Comparison of ENCODE assay signal across 13 cellular contexts in genomic region chr10:13984647-13985155, GRCh38.
DNase-seq lines count a peak whose midpoint lies in the region; ATAC-seq and TF ChIP-seq lines count a peak whose summit lies in the region.
"Had no signal": no experiment of that assay in that cellular context is flagged by ENCODE, and none has a peak within 500 bp of the region (broad histone marks: within the 10 kb centered on the region; RNA-seq: fewer than 3 reads in every experiment).

No MANE protein-coding gene starts in this region.

- H3K27me3 Mint-ChIP-seq in activated T-cell treated with anti-CD3 and anti-CD28 coated beads, Interleukin-2, amount 50 U/mL, for 72 hours (ENCODE audit: low read depth): no peaks in the 10 kb centered on the region

- no peak for TF ChIP-seq CTCF in SK-N-SH (IDR thresholded peaks at IDR 0.05)
- TF ChIP-seq CTCF in fibroblast of mammary gland (conservative IDR thresholded peaks at IDR 0.05; ENCODE audit: control insufficient read depth, insufficient read depth, low read depth, low read length): no peak

- peaks cover 11% of the 10 kb centered on the region for H3K4me1 Mint-ChIP-seq in activated T-cell treated with anti-CD3 and anti-CD28 coated beads, Interleukin-2, amount 50 U/mL, for 72 hours (ENCODE audit: low read depth)
- H3K4me1 Mint-ChIP-seq in stimulated activated effector memory CD8-positive, alpha-beta T cell treated with anti-CD3 and anti-CD28 coated beads, Interleukin-12 subunit alpha, Interleukin-12 subunit beta, amount 100 ng/mL, for 72 hours: peaks cover 6% of the 10 kb centered on the region

- no peak for TF ChIP-seq RAD21 in SK-N-SH (IDR thresholded peaks at IDR 0.05; ENCODE audit: low read length)

- no peaks in the 10 kb centered on the region for H4K20me1 ChIP-seq in SK-N-SH (ENCODE audit: insufficient read depth)

- H2AFZ ChIP-seq in SK-N-SH (ENCODE audit: low read depth): no peak overlapping the region

- H3K9me3 Mint-ChIP-seq in activated T-cell treated with anti-CD3 and anti-CD28 coated beads, Interleukin-2, amount 50 U/mL, for 72 hours: peaks cover 0 to 1% of the 10 kb centered on the region in 2 donors
- H3K9me3 Mint-ChIP-seq in stimulated activated effector memory CD8-positive, alpha-beta T cell treated with anti-CD3 and anti-CD28 coated beads, Interleukin-12 subunit alpha, Interleukin-12 subunit beta, amount 100 ng/mL, for 72 hours: no peaks in the 10 kb centered on the region
- H3K9me3 Mint-ChIP-seq: dendritic cell treated with granulocyte-macrophage colony-stimulating factor and Interleukin-4, amounts not matched to agents 40 ng/mL and 50 ng/mL, for 4 days had no signal

- H3K27me3 ChIP-seq in SK-N-SH (ENCODE audit: insufficient read depth) (no peaks in the 10 kb centered on the region), SJCRH30 (no peaks in the 10 kb centered on the region)
- H3K27me3 ChIP-seq: pancreas had no signal

- H3K36me3 ChIP-seq in SK-N-SH (replicated peaks in 1 of 2; ENCODE audit: control insufficient read depth in 1 of 2, insufficient read depth in 2 of 2, low read length in 1 of 2) (no peaks in the 10 kb centered on the region), SJCRH30 (no peaks in the 10 kb centered on the region)
- H3K36me3 ChIP-seq: pancreas had no signal

- peak in 1 of 2 experiments; percentile 77; a peak in 1 of 4 replicates for TF ChIP-seq EP300 in SK-N-SH (IDR thresholded peaks at IDR 0.05; ENCODE audit: borderline replicate concordance in 1 of 2, low read depth in 1 of 2, low read length in 1 of 2)

- ATAC-seq in activated T-cell treated with anti-CD3 and anti-CD28 coated beads, Interleukin-2, amount 50 U/mL, for 72 hours (replicated peaks in 1 of 2): peak; percentile 55 to 76
- ATAC-seq in stimulated activated effector memory CD8-positive, alpha-beta T cell treated with anti-CD3 and anti-CD28 coated beads, Interleukin-12 subunit alpha, Interleukin-12 subunit beta, amount 100 ng/mL, for 72 hours: peak; percentile 75
- ATAC-seq in GM21390 (IDR thresholded peaks at IDR 0.05; ENCODE audit: unreplicated experiment): no peak
- ATAC-seq: pancreas had no signal

- H3K4me1 ChIP-seq in SK-N-SH (ENCODE audit: control insufficient read depth in 1 of 2, insufficient read depth in 2 of 2, low read depth in 1 of 2, low read length in 1 of 2) (peaks cover 0 to 19% of the 10 kb centered on the region in 2 experiments), SJCRH30 (peaks cover 11% of the 10 kb centered on the region)
- H3K4me1 ChIP-seq: pancreas had no signal

- CTCF ChIA-PET in SK-N-SH (lab: Yijun Ruan, JAX): interaction anchor here (1.1 kb wide), 1 partner anchor 196 kb away, joined by 3 read pairs; no protein-coding TSS in a partner anchor

- no peak for DNase-seq in activated T-cell treated with anti-CD3 and anti-CD28 coated beads, Interleukin-2, amount 50 U/mL, for 72 hours
- no peak for DNase-seq in activated T-cell treated with anti-CD3 and anti-CD28 coated beads for 4 hours
- DNase-seq in SK-N-SH: no peak
- peak; percentile 99 for DNase-seq in fibroblast of mammary gland (ENCODE audit: low read depth)
- DNase-seq in stimulated activated effector memory CD8-positive, alpha-beta T cell treated with anti-CD3 and anti-CD28 coated beads, Interleukin-12 subunit alpha, Interleukin-12 subunit beta, amount 100 ng/mL, for 72 hours (ENCODE audit: low spot score in 2 of 2): no peak
- DNase-seq in SJCRH30: no peak
- DNase-seq in NK-92 treated with Interleukin-12 subunit alpha and Interleukin-12 subunit beta, amount 100 ng/mL, for 24 hours (lab: John Stamatoyannopoulos, UW): no peak
- DNase-seq: NCI-H146; pancreas; stimulated activated CD4-positive, alpha-beta T cell treated with anti-CD3 and anti-CD28 coated beads, Interleukin-2, amount 100 ng/mL, for 48 hours; substantia nigra had no signal

- POLR2A ChIA-PET in SK-N-SH (lab: Yijun Ruan, JAX): no interaction called here

- peak overlapping the region; percentile 36; the same call in 1 of the 2 replicates for H3K4me2 ChIP-seq in SK-N-SH

- no peaks in the 10 kb centered on the region for H3K36me3 Mint-ChIP-seq in activated T-cell treated with anti-CD3 and anti-CD28 coated beads, Interleukin-2, amount 50 U/mL, for 72 hours (ENCODE audit: insufficient read depth in 2 of 2)
- H3K36me3 Mint-ChIP-seq in stimulated activated effector memory CD8-positive, alpha-beta T cell treated with anti-CD3 and anti-CD28 coated beads, Interleukin-12 subunit alpha, Interleukin-12 subunit beta, amount 100 ng/mL, for 72 hours: no peaks in the 10 kb centered on the region

- H3K79me2 ChIP-seq in SK-N-SH (ENCODE audit: insufficient read depth): peaks cover 12% of the 10 kb centered on the region

- H3K4me3 Mint-ChIP-seq in activated T-cell treated with anti-CD3 and anti-CD28 coated beads, Interleukin-2, amount 50 U/mL, for 72 hours: no peak overlapping the region
- no peak overlapping the region for H3K4me3 Mint-ChIP-seq in stimulated activated effector memory CD8-positive, alpha-beta T cell treated with anti-CD3 and anti-CD28 coated beads, Interleukin-12 subunit alpha, Interleukin-12 subunit beta, amount 100 ng/mL, for 72 hours
- H3K4me3 Mint-ChIP-seq: dendritic cell treated with granulocyte-macrophage colony-stimulating factor and Interleukin-4, amounts not matched to agents 40 ng/mL and 50 ng/mL, for 4 days had no signal

- 16% methylated on average over 4 of the region's 7 CpGs for WGBS in SK-N-SH (ENCODE audit: low lambda C conversion rate)

- H3K9me3 ChIP-seq in SK-N-SH: no peaks in the 10 kb centered on the region
- H3K9me3 ChIP-seq in SJCRH30 (replicated peaks): no peaks in the 10 kb centered on the region
- H3K9me3 ChIP-seq: pancreas had no signal

- peak overlapping the region in 1 of 2 experiments; percentile 90; a peak in 2 of 4 replicates for H3K27ac ChIP-seq in SK-N-SH (ENCODE audit: low read depth in 2 of 2, low read length in 1 of 2)
- H3K27ac ChIP-seq in SJCRH30: no peak overlapping the region
- H3K27ac ChIP-seq: pancreas had no signal

- H3K4me3 ChIP-seq in SK-N-SH (ENCODE audit: low read depth in 2 of 2, low read length in 1 of 2) (no peak overlapping the region), fibroblast of mammary gland (ENCODE audit: control insufficient read depth, low read depth, low read length) (no peak overlapping the region), SJCRH30 (no peak overlapping the region)
- H3K4me3 ChIP-seq: pancreas had no signal

- no peak overlapping the region for H3K27ac Mint-ChIP-seq in activated T-cell treated with anti-CD3 and anti-CD28 coated beads, Interleukin-2, amount 50 U/mL, for 72 hours
- no peak overlapping the region for H3K27ac Mint-ChIP-seq in stimulated activated effector memory CD8-positive, alpha-beta T cell treated with anti-CD3 and anti-CD28 coated beads, Interleukin-12 subunit alpha, Interleukin-12 subunit beta, amount 100 ng/mL, for 72 hours
- H3K27ac Mint-ChIP-seq: dendritic cell treated with granulocyte-macrophage colony-stimulating factor and Interleukin-4, amounts not matched to agents 40 ng/mL and 50 ng/mL, for 4 days had no signal

- H3K9me2 ChIP-seq in SK-N-SH: no peaks in the 10 kb centered on the region

- peak overlapping the region; percentile 52; the same call in 1 of the 2 replicates for H3K9ac ChIP-seq in SK-N-SH

- H3F3A ChIP-seq in SK-N-SH (replicated peaks; ENCODE audit: insufficient read depth): peaks cover 37% of the 10 kb centered on the region

TF ChIP-seq in SK-N-SH, 30 proteins besides CTCF, POLR2A, EP300 and RAD21 (continues in another document):
- TF ChIP-seq GATA2 (CRISPR knock-in tag; IDR thresholded peaks at IDR 0.05) (no peak), RXRA (IDR thresholded peaks at IDR 0.05; ENCODE audit: borderline replicate concordance, low read depth) (peak; percentile 54; the same call in 1 of the 2 replicates), MAX (IDR thresholded peaks at IDR 0.05; ENCODE audit: low read depth) (no peak), GABPA (IDR thresholded peaks at IDR 0.05; ENCODE audit: low read depth) (no peak), YY1 (IDR thresholded peaks at IDR 0.05; ENCODE audit: low read depth) (no peak), TEAD4 (IDR thresholded peaks at IDR 0.05; ENCODE audit: borderline replicate concordance, insufficient read depth) (peak; percentile 48; the same call in 1 of the 2 replicates), POLR2AphosphoS5 (IDR thresholded peaks at IDR 0.05; ENCODE audit: low read depth, low read length) (no peak; the same call in 1 of the 2 replicates), ZBTB33 (IDR thresholded peaks at IDR 0.05; ENCODE audit: borderline replicate concordance, low read depth) (peak; percentile 43; the same call in 1 of the 2 replicates), TAF1 (IDR thresholded peaks at IDR 0.05; ENCODE audit: borderline replicate concordance, low read depth, low read length) (no peak), FOXJ3 (CRISPR knock-in tag; IDR thresholded peaks at IDR 0.05) (no peak), SMC3 (IDR thresholded peaks at IDR 0.05; ENCODE audit: low read depth, low read length) (no peak), NRF1 (IDR thresholded peaks at IDR 0.05; ENCODE audit: low read depth, low read length) (no peak), CHD2 (IDR thresholded peaks at IDR 0.05; ENCODE audit: low read length, partially characterized antibody) (no peak), RFX5 (IDR thresholded peaks at IDR 0.05; ENCODE audit: low read length) (no peak)
